Comparison of ENCODE assay signal across 6 cellular contexts in the genomic region with DNA sequence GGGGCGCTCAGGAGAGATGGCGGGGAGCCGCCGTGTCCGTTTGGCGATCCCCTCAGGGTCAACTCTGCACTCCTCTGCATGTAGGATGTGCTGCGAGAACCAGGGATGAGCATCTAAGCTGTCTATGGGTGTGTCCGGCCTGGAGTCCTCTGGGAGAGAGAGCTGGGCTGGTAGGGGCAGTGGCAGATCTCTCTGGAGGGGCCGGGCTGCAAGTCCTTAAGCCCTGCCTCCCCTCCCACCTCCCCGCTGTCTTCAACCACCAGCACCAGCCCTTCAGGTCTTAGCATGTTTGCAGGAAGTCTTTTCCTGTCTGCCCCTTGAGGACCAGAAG.
A peak's percentile ranks its signal among the peaks of the same experiment; 100 is the strongest.
DNase-seq lines count a peak whose midpoint lies in the region.
"Had no signal": no experiment of that assay in that cellular context is flagged by ENCODE, and none has a peak within 500 bp of the region (broad histone marks: within the 10 kb centered on the region; RNA-seq: fewer than 3 reads in every experiment).

No MANE protein-coding gene starts in this region.

- peaks cover under 1% of the 10 kb centered on the region; the same call in 1 of the 2 replicates for H3K4me1 ChIP-seq in HUES48 (ENCODE audit: control insufficient read depth, insufficient read depth, low read length)

- H3K4me3 ChIP-seq in HUES48 (ENCODE audit: low read depth, low read length) = peak overlapping the region; percentile 61; the same call in 1 of the 2 replicates

- H3K9me3 ChIP-seq in HUES48 (ENCODE audit: control insufficient read depth, insufficient read depth, low read length) = no peaks in the 10 kb centered on the region

- peaks cover 30% of the 10 kb centered on the region for H3K36me3 ChIP-seq in HUES48 (ENCODE audit: control insufficient read depth, insufficient read depth, low read length)

- peak; percentile 12 for DNase-seq in epidermal melanocyte (ENCODE audit: insufficient read length, low spot score)
- no peak for DNase-seq in NOMO-1 treated with DMSO at 0.1 percent for 48 hours (lab: John Stamatoyannopoulos, UW; ENCODE audit: unreplicated experiment)
- no peak for DNase-seq in stimulated activated CD4-positive, alpha-beta T cell treated with anti-CD3 and anti-CD28 coated beads, Interleukin-2, amount 100 ng/mL, for 48 hours
- DNase-seq: hippocampal formation, occipital lobe had no signal

- no peak overlapping the region for H3K27ac ChIP-seq in HUES48 (ENCODE audit: low read depth, low read length)

- H3K27me3 ChIP-seq in HUES48 (ENCODE audit: control insufficient read depth, insufficient read depth, low read length) = no peaks in the 10 kb centered on the region

- no peak overlapping the region for H3K9ac ChIP-seq in HUES48 (ENCODE audit: low read depth, low read length)
